ENCODE assay signal across 8 cellular contexts in the genomic region with DNA sequence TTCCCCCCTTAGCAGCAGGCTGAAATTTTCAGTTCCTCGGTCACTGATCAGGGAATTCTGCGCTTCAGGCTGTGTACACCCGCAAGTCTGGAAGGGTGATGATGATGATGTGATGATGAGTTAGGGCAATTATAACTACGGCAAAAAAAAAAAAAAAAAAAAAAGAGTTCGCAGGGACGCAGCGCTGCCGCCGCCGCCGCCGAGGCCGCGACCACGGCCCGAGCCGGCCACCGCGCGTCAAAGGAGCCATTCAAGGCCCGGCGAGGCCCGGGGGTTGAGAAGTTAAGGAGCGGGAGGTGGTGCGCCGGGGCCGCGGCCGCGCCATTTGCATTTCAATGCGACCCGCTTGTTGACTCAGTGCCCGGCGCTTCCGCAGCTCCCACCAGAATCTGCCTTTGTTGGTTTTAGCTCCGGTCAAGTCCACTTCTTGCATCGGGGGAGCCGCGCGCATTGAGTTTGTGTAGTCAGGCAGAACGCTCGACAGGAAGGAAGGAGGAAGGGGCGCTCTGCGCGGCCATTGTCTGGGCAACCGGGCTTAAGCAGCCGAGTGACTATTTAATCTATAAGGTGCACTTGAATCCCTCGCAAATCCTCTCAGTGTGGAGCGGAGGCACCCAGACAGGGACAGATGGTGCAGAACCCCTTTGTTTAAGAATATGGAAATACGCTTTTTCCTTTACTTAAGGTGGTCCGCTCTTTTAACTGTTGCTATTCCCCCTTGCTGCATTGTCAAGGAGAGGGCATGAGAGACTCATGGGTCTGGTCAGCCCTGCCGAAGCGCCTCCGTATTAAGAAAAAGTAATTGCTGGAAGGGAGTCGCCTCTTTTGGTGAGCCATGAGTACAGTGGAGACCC.
DNase-seq lines count a peak whose midpoint lies in the region; FAIRE-seq and TF ChIP-seq lines count a peak whose summit lies in the region.

No MANE protein-coding gene starts in this region.

- 7 to 12% (median 11%) methylated on average over 47 to 55 of the region's 55 CpGs for WGBS in small intestine, 3 donors

- peaks cover 17% of the 10 kb centered on the region for H3K4me1 Mint-ChIP-seq in dendritic cell treated with granulocyte-macrophage colony-stimulating factor and Interleukin-4, amounts not matched to agents 40 ng/mL and 50 ng/mL, for 4 days (ENCODE audit: low read depth)

- in situ Hi-C loops in GM18951 (cut with MboI; ENCODE audit: low sequenced_read_pairs, unreplicated experiment): no loop called here

- peak; percentile 30 for TF ChIP-seq POLR2A in GM18951 (IDR thresholded peaks at IDR 0.05; ENCODE audit: extremely low read depth, insufficient read depth, insufficient read length)

- H3K27ac ChIP-seq in HUES6 (ENCODE audit: low read depth, low read length) (peak overlapping the region; percentile 89), SJCRH30 (peak overlapping the region; percentile 90), small intestine (ENCODE audit: low read depth in 1 of 2, low read length in 1 of 2) (peak overlapping the region; percentile 24 to 65)

- no peaks in the 10 kb centered on the region for H3K36me3 ChIP-seq in HUES6 (ENCODE audit: control insufficient read depth, insufficient read depth, low read length)
- H3K36me3 ChIP-seq in SJCRH30: no peaks in the 10 kb centered on the region
- no peaks in the 10 kb centered on the region for H3K36me3 ChIP-seq in kidney epithelial cell (ENCODE audit: control insufficient read depth, insufficient read depth, low read length)
- H3K36me3 ChIP-seq in small intestine (ENCODE audit: control insufficient read depth in 2 of 2, insufficient read depth in 2 of 2, low read length in 2 of 2): no peaks in the 10 kb centered on the region

- H3K4me1 ChIP-seq in HUES6 (ENCODE audit: control insufficient read depth, insufficient read depth, low read length) (peaks cover 29% of the 10 kb centered on the region), SJCRH30 (peaks cover 17% of the 10 kb centered on the region), small intestine (ENCODE audit: control insufficient read depth in 2 of 2, insufficient read depth in 1 of 2, low read depth in 1 of 2, low read length in 1 of 2) (no peaks in the 10 kb centered on the region)

- H3K9me3 ChIP-seq in HUES6 (ENCODE audit: control insufficient read depth, insufficient read depth, low read depth, low read length) (peaks cover 24% of the 10 kb centered on the region), SJCRH30 (replicated peaks) (no peaks in the 10 kb centered on the region), small intestine (ENCODE audit: control insufficient read depth, low read depth) (no peaks in the 10 kb centered on the region)

- TF ChIP-seq CTCF in AG10803 (conservative IDR thresholded peaks at IDR 0.05; ENCODE audit: low read length) (no peak), kidney epithelial cell (IDR thresholded peaks at IDR 0.05; ENCODE audit: insufficient read depth, low read length, poor library complexity, severe bottlenecking) (no peak)

- intact Hi-C loops in dendritic cell treated with granulocyte-macrophage colony-stimulating factor and Interleukin-4, amounts not matched to agents 40 ng/mL and 50 ng/mL, for 4 days (cut with micrococcal nuclease): no loop called here

- peaks cover 24% of the 10 kb centered on the region for H3K27me3 Mint-ChIP-seq in dendritic cell treated with granulocyte-macrophage colony-stimulating factor and Interleukin-4, amounts not matched to agents 40 ng/mL and 50 ng/mL, for 4 days

- H3K27me3 ChIP-seq in HUES6 (ENCODE audit: control insufficient read depth, insufficient read depth, low read length): no peaks in the 10 kb centered on the region
- no peaks in the 10 kb centered on the region for H3K27me3 ChIP-seq in SJCRH30
- H3K27me3 ChIP-seq in kidney epithelial cell (ENCODE audit: control insufficient read depth, insufficient read depth, low read length): no peaks in the 10 kb centered on the region
- H3K27me3 ChIP-seq in small intestine (ENCODE audit: control insufficient read depth in 2 of 2, insufficient read depth in 2 of 2, low read length in 2 of 2): no peaks in the 10 kb centered on the region

- peak overlapping the region; percentile 50 for H3K27ac Mint-ChIP-seq in dendritic cell treated with granulocyte-macrophage colony-stimulating factor and Interleukin-4, amounts not matched to agents 40 ng/mL and 50 ng/mL, for 4 days

- H3K9me3 Mint-ChIP-seq in dendritic cell treated with granulocyte-macrophage colony-stimulating factor and Interleukin-4, amounts not matched to agents 40 ng/mL and 50 ng/mL, for 4 days: no peaks in the 10 kb centered on the region

- H3K4me3 ChIP-seq in AG10803 (ENCODE audit: low read length) (peak overlapping the region; percentile 63), HUES6 (ENCODE audit: low read depth, low read length) (peak overlapping the region; percentile 53), SJCRH30 (peak overlapping the region; percentile 65), kidney epithelial cell (ENCODE audit: low read depth, low read length) (peak overlapping the region; percentile 27), small intestine (ENCODE audit: low read depth in 1 of 2, low read length in 2 of 2) (peak overlapping the region; percentile 48 to 53)

- peak overlapping the region; percentile 83 for H3K4me3 Mint-ChIP-seq in dendritic cell treated with granulocyte-macrophage colony-stimulating factor and Interleukin-4, amounts not matched to agents 40 ng/mL and 50 ng/mL, for 4 days

- no peaks in the 10 kb centered on the region for H3K36me3 Mint-ChIP-seq in dendritic cell treated with granulocyte-macrophage colony-stimulating factor and Interleukin-4, amounts not matched to agents 40 ng/mL and 50 ng/mL, for 4 days (ENCODE audit: low read depth)

- no peak for FAIRE-seq in small intestine (lab: Jason Lieb, UNC)

- DNase-seq in AG10803 (ENCODE audit: low read depth) (peak; percentile 38), SJCRH30 (peak; percentile 81 to 89), kidney epithelial cell (ENCODE audit: low read depth) (peak; percentile 55), small intestine (peak; percentile 26), T-helper 9 cell (no peak)

- peak overlapping the region; percentile 93 for H3K9ac ChIP-seq in HUES6 (ENCODE audit: low read length)
